ENCODE assay signal across 1 cellular context in genomic region chr6:154675602-154676088, GRCh38.
TF ChIP-seq lines count a peak whose summit lies in the region.

No MANE protein-coding gene starts in this region.

TF ChIP-seq in HepG2, 621 proteins besides CTCF, POLR2A, EP300 and RAD21 (continued from another document and continues in another):
- TF ChIP-seq ZBTB37 (CRISPR knock-in tag; IDR thresholded peaks at IDR 0.05) = no peak
- no peak for TF ChIP-seq ZFP90 (CRISPR knock-in tag; IDR thresholded peaks at IDR 0.05; ENCODE audit: borderline replicate concordance)
- TF ChIP-seq YY1 (IDR thresholded peaks at IDR 0.05; ENCODE audit: insufficient read depth, insufficient replicate concordance, low read depth, low read length) = no peak
- TF ChIP-seq LBX2 (CRISPR knock-in tag; IDR thresholded peaks at IDR 0.05; ENCODE audit: borderline replicate concordance) = no peak
- TF ChIP-seq ZSCAN9 (CRISPR knock-in tag; IDR thresholded peaks at IDR 0.05; ENCODE audit: borderline replicate concordance) = peak; percentile 89; the same call in 1 of the 2 replicates
- 0 out of 2 replicates have a peak, but pooled peaks have one; percentile 69 for TF ChIP-seq KLF11 (CRISPR knock-in tag; IDR thresholded peaks at IDR 0.05)
- TF ChIP-seq EHMT2 (IDR thresholded peaks at IDR 0.05; ENCODE audit: borderline replicate concordance, low read depth, low read length) = no peak
- no peak for TF ChIP-seq ZNF44 (CRISPR knock-in tag; IDR thresholded peaks at IDR 0.05)
- 0 out of 2 replicates have a peak, but pooled peaks have one; percentile 48 for TF ChIP-seq SIN3B (IDR thresholded peaks at IDR 0.05; ENCODE audit: low read length)
- no peak for TF ChIP-seq NCOR1 (IDR thresholded peaks at IDR 0.05; ENCODE audit: borderline replicate concordance, low read length)
- peak; percentile 97 for TF ChIP-seq ARID3A (IDR thresholded peaks at IDR 0.05; ENCODE audit: low read depth, low read length)
- TF ChIP-seq NR2F1 (CRISPR knock-in tag; IDR thresholded peaks at IDR 0.05) = no peak
- TF ChIP-seq ZNF225 (CRISPR knock-in tag; IDR thresholded peaks at IDR 0.05) = no peak
- no peak for TF ChIP-seq ZNF333 (CRISPR knock-in tag; IDR thresholded peaks at IDR 0.05; ENCODE audit: borderline replicate concordance)
- TF ChIP-seq CENPBD1 (CRISPR knock-in tag; IDR thresholded peaks at IDR 0.05; ENCODE audit: borderline replicate concordance, low read depth) = no peak
- TF ChIP-seq ZNF10 (CRISPR knock-in tag; IDR thresholded peaks at IDR 0.05; ENCODE audit: borderline replicate concordance, low read depth) = no peak
- TF ChIP-seq, protein P1, sequence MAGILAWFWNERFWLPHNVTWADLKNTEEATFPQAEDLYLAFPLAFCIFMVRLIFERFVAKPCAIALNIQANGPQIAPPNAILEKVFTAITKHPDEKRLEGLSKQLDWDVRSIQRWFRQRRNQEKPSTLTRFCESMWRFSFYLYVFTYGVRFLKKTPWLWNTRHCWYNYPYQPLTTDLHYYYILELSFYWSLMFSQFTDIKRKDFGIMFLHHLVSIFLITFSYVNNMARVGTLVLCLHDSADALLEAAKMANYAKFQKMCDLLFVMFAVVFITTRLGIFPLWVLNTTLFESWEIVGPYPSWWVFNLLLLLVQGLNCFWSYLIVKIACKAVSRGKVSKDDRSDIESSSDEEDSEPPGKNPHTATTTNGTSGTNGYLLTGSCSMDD (CRISPR knock-in tag; IDR thresholded peaks at IDR 0.05) = no peak
- no peak for TF ChIP-seq NFRKB (IDR thresholded peaks at IDR 0.05)
- no peak for TF ChIP-seq ZNF20 (CRISPR knock-in tag; IDR thresholded peaks at IDR 0.05)
- TF ChIP-seq RCOR2 (CRISPR knock-in tag; IDR thresholded peaks at IDR 0.05) = peak; percentile 72; the same call in 1 of the 2 replicates
- TF ChIP-seq, protein P2, sequence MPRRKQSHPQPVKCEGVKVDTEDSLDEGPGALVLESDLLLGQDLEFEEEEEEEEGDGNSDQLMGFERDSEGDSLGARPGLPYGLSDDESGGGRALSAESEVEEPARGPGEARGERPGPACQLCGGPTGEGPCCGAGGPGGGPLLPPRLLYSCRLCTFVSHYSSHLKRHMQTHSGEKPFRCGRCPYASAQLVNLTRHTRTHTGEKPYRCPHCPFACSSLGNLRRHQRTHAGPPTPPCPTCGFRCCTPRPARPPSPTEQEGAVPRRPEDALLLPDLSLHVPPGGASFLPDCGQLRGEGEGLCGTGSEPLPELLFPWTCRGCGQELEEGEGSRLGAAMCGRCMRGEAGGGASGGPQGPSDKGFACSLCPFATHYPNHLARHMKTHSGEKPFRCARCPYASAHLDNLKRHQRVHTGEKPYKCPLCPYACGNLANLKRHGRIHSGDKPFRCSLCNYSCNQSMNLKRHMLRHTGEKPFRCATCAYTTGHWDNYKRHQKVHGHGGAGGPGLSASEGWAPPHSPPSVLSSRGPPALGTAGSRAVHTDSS (CRISPR knock-in tag; conservative IDR thresholded peaks at IDR 0.05) = no peak
- TF ChIP-seq, protein P3, sequence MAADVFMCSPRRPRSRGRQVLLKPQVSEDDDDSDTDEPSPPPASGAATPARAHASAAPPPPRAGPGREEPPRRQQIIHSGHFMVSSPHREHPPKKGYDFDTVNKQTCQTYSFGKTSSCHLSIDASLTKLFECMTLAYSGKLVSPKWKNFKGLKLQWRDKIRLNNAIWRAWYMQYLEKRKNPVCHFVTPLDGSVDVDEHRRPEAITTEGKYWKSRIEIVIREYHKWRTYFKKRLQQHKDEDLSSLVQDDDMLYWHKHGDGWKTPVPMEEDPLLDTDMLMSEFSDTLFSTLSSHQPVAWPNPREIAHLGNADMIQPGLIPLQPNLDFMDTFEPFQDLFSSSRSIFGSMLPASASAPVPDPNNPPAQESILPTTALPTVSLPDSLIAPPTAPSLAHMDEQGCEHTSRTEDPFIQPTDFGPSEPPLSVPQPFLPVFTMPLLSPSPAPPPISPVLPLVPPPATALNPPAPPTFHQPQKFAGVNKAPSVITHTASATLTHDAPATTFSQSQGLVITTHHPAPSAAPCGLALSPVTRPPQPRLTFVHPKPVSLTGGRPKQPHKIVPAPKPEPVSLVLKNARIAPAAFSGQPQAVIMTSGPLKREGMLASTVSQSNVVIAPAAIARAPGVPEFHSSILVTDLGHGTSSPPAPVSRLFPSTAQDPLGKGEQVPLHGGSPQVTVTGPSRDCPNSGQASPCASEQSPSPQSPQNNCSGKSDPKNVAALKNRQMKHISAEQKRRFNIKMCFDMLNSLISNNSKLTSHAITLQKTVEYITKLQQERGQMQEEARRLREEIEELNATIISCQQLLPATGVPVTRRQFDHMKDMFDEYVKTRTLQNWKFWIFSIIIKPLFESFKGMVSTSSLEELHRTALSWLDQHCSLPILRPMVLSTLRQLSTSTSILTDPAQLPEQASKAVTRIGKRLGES (CRISPR knock-in tag; IDR thresholded peaks at IDR 0.05; ENCODE audit: borderline replicate concordance) = no peak
- no peak for TF ChIP-seq PREB (CRISPR knock-in tag; IDR thresholded peaks at IDR 0.05)
- TF ChIP-seq THAP7 (CRISPR knock-in tag; IDR thresholded peaks at IDR 0.05) = no peak
- no peak for TF ChIP-seq ZNF720 (CRISPR knock-in tag; IDR thresholded peaks at IDR 0.05)
- TF ChIP-seq SRSF1 (optimal IDR thresholded peaks at IDR 0.05; ENCODE audit: low read depth, low read length) = no peak
- TF ChIP-seq ZBTB42 (CRISPR knock-in tag; IDR thresholded peaks at IDR 0.05) = no peak
- no peak for TF ChIP-seq ZNF781 (CRISPR knock-in tag; IDR thresholded peaks at IDR 0.05; ENCODE audit: borderline replicate concordance, not compliant biosample characterization)
- no peak for TF ChIP-seq UBTF (CRISPR knock-in tag; IDR thresholded peaks at IDR 0.05)
- TF ChIP-seq ZNF451 (CRISPR knock-in tag; IDR thresholded peaks at IDR 0.05) = no peak
- no peak for TF ChIP-seq PCBP2 (optimal IDR thresholded peaks at IDR 0.05; ENCODE audit: low read depth, low read length, poor library complexity, severe bottlenecking)
- no peak for TF ChIP-seq NFATC3 (CRISPR knock-in tag; IDR thresholded peaks at IDR 0.05)
- TF ChIP-seq E2F1 (CRISPR knock-in tag; IDR thresholded peaks at IDR 0.05) = no peak
- no peak for TF ChIP-seq ZUFSP (CRISPR knock-in tag; IDR thresholded peaks at IDR 0.05; ENCODE audit: borderline replicate concordance)
- no peak for TF ChIP-seq SNAPC2 (CRISPR knock-in tag; IDR thresholded peaks at IDR 0.05)
- TF ChIP-seq JARID2 (CRISPR knock-in tag; IDR thresholded peaks at IDR 0.05; ENCODE audit: insufficient replicate concordance) = peak; percentile 94
- TF ChIP-seq MTERF4 (CRISPR knock-in tag; IDR thresholded peaks at IDR 0.05) = no peak
- peak; percentile 77 for TF ChIP-seq GATAD1 (CRISPR knock-in tag; IDR thresholded peaks at IDR 0.05)
- no peak for TF ChIP-seq ZNF446 (CRISPR knock-in tag; IDR thresholded peaks at IDR 0.05)
- no peak for TF ChIP-seq EEA1 (CRISPR knock-in tag; IDR thresholded peaks at IDR 0.05; ENCODE audit: borderline replicate concordance)
- no peak for TF ChIP-seq MBD4 (IDR thresholded peaks at IDR 0.05; ENCODE audit: borderline replicate concordance, low read length)
